In genomic region chr10:6238613-6239212, GRCh38 we compare ENCODE assay signal across 8 cellular contexts. TPM values are rescaled to one million over a fixed set of nuclear protein-coding genes. Genes with fewer than 3 reads are reported as not detected.
DNase-seq lines count a peak whose midpoint lies in the region; ATAC-seq, FAIRE-seq and TF ChIP-seq lines count a peak whose summit lies in the region.
"Not testable (repeated sequence)": the region's sequence is repeated elsewhere in the genome, so short reads cannot be mapped to it uniquely, and the experiment has no call there.

No MANE protein-coding gene starts in this region.

- not testable (repeated sequence) for H3K9ac ChIP-seq in smooth muscle cell (ENCODE audit: low read depth)

- peaks cover 52% of the 10 kb centered on the region for H4K20me1 ChIP-seq in smooth muscle cell (ENCODE audit: low read depth)

- not testable (repeated sequence) for TF ChIP-seq RAD21 in A549 (conservative IDR thresholded peaks at IDR 0.05 in 1 of 2, IDR thresholded peaks at IDR 0.05 in 1 of 2)

- peak overlapping the region; percentile 75 to 86 for H3K27ac ChIP-seq in A549
- not testable (repeated sequence) for H3K27ac ChIP-seq in HEK293 (ENCODE audit: extremely low read depth, low read depth, low read length)
- peak overlapping the region; percentile 46 to 60 for H3K27ac ChIP-seq in ascending aorta
- peak overlapping the region; percentile 43 for H3K27ac ChIP-seq in epithelial cell of prostate
- H3K27ac ChIP-seq in smooth muscle cell (ENCODE audit: low read depth): peak overlapping the region; percentile 24

- TF ChIP-seq CTCF in A549 (IDR thresholded peaks at IDR 0.05); HEK293 (tag by site-specific recombination; IDR thresholded peaks at IDR 0.05); ascending aorta (IDR thresholded peaks at IDR 0.05); nephron (IDR thresholded peaks at IDR 0.05; ENCODE audit: unreplicated experiment in 3 of 3); smooth muscle cell (IDR thresholded peaks at IDR 0.05; ENCODE audit: borderline replicate concordance, insufficient read depth, poor library complexity, severe bottlenecking): not testable (repeated sequence)

- peak overlapping the region; percentile 47 for H3K4me2 ChIP-seq in A549
- not testable (repeated sequence) for H3K4me2 ChIP-seq in smooth muscle cell

- ATAC-seq in A549; T-cell (replicated peaks in 1 of 4): not testable (repeated sequence)

- not testable (repeated sequence) for TF ChIP-seq EP300 in A549 (IDR thresholded peaks at IDR 0.05)

- CTCF ChIA-PET in A549 (lab: Yijun Ruan, JAX) (interaction anchor here (0.7 to 3.6 kb wide), 5 partner anchors 31 to 167 kb away, joined by 3 to 18 read pairs (median 5); partner anchors contain the start of gene PFKFB3), HEK293 (lab: Yijun Ruan, JAX) (interaction anchor here (1.2 kb wide), 1 partner anchor 36 kb away, joined by 6 read pairs; the partner anchor contains the start of gene PFKFB3)
- CTCF ChIA-PET in T-cell (lab: Charles Lee): not testable (repeated sequence)

- H3K27ac Mint-ChIP-seq in T-cell (peak overlapping the region; percentile 35 to 80), nephron (peak overlapping the region in 2 of 3 experiments; percentile 55 to 76)

- H3K36me3 Mint-ChIP-seq in T-cell: peaks cover 44% of the 10 kb centered on the region
- H3K36me3 Mint-ChIP-seq in nephron (ENCODE audit: low read depth): peaks cover 39% of the 10 kb centered on the region

- not testable (repeated sequence) for H3K79me2 ChIP-seq in smooth muscle cell (ENCODE audit: low read depth)

- peaks cover 53% of the 10 kb centered on the region for H3F3A ChIP-seq in smooth muscle cell (ENCODE audit: low read depth)

- H2AFZ ChIP-seq in smooth muscle cell (ENCODE audit: low read depth): not testable (repeated sequence)

- H3K36me3 ChIP-seq in HEK293 (ENCODE audit: control insufficient read depth in 2 of 2, insufficient read depth in 1 of 2, low read length in 2 of 2) (peaks cover 0 to 10% of the 10 kb centered on the region in 2 experiments; a peak in 1 of 3 replicates), ascending aorta (peaks cover 20 to 41% of the 10 kb centered on the region in 2 donors)
- not testable (repeated sequence) for H3K36me3 ChIP-seq in smooth muscle cell (ENCODE audit: low read depth)

- H3K4me1 Mint-ChIP-seq in T-cell (peaks cover 10 to 25% (median 25%) of the 10 kb centered on the region in 3 donors), nephron (peaks cover 11% of the 10 kb centered on the region)

- intact Hi-C loops in ascending aorta (cut with DNase I): not testable (repeated sequence)

- WGBS in A549 (ENCODE audit: missing lambda C conversion rate): 20% methylated on average over 6 of the region's 6 CpGs
- WGBS in smooth muscle cell (ENCODE audit: low lambda C conversion rate): 75% methylated on average over 6 of the region's 6 CpGs

- not testable (repeated sequence) for FAIRE-seq in A549 (lab: Jason Lieb, UNC)

- not testable (repeated sequence) for TF ChIP-seq POLR2A in A549 (IDR thresholded peaks at IDR 0.05; ENCODE audit: low read length)

- not testable (repeated sequence) for H3K9me3 ChIP-seq in A549; HEK293 (ENCODE audit: control insufficient read depth, insufficient read depth, low read depth, low read length); ascending aorta; smooth muscle cell (replicated peaks; ENCODE audit: low read depth)

- POLR2A ChIA-PET in A549 (lab: Yijun Ruan, JAX): interaction anchor here (1.0 to 2.2 kb wide), 3 partner anchors 36 to 163 kb away, joined by 5 to 9 read pairs (median 6); partner anchors contain the start of gene PFKFB3
- POLR2A ChIA-PET in HEK293 (lab: Yijun Ruan, JAX): interaction anchor here (0.7 to 1.1 kb wide), 2 partner anchors 36 to 149 kb away, joined by 3 to 5 read pairs; partner anchors contain the start of gene PFKFB3
- POLR2A ChIA-PET in T-cell (lab: Charles Lee): interaction anchor here in 1 of 2 donors (0.7 kb wide), 1 partner anchor 27 kb away, joined by 3 read pairs; no protein-coding TSS in a partner anchor

- not testable (repeated sequence) for H3K4me3 Mint-ChIP-seq in T-cell, nephron

- H3K27me3 ChIP-seq in ascending aorta; smooth muscle cell (ENCODE audit: low read depth): not testable (repeated sequence)

- DNase-seq in A549 (ENCODE audit: low read depth in 1 of 2, low spot score in 1 of 2); T-cell; ascending aorta (ENCODE audit: low spot score in 2 of 2); epithelial cell of prostate (ENCODE audit: low read depth, low spot score); smooth muscle cell (lab: John Stamatoyannopoulos, UW; ENCODE audit: unreplicated experiment): not testable (repeated sequence)
- DNase-seq in activated T-cell treated with anti-CD3 and anti-CD28 coated beads, Interleukin-2, amount 50 U/mL, for 1 hour: peak; percentile 8

- not testable (repeated sequence) for H3K27me3 Mint-ChIP-seq in T-cell; nephron (ENCODE audit: low read depth)

- H3K9me3 Mint-ChIP-seq in T-cell, nephron: not testable (repeated sequence)

- peaks cover 68% of the 10 kb centered on the region for H3K4me1 ChIP-seq in A549
- H3K4me1 ChIP-seq in HEK293 (ENCODE audit: control insufficient read depth, insufficient read depth, low read length); ascending aorta; smooth muscle cell (ENCODE audit: low read depth): not testable (repeated sequence)

- not testable (repeated sequence) for H3K4me3 ChIP-seq in A549; HEK293 (ENCODE audit: low read depth, low read length); ascending aorta; smooth muscle cell

TF ChIP-seq in A549, 52 proteins besides CTCF, POLR2A, EP300 and RAD21 (continues in another document):
- TF ChIP-seq, protein P1, sequence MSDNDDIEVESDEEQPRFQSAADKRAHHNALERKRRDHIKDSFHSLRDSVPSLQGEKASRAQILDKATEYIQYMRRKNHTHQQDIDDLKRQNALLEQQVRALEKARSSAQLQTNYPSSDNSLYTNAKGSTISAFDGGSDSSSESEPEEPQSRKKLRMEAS (IDR thresholded peaks at IDR 0.05): peak; percentile 44; the same call in 1 of the 2 replicates
- peak; percentile 34; the same call in 1 of the 2 replicates for TF ChIP-seq HDAC2 (IDR thresholded peaks at IDR 0.05)

TF ChIP-seq in HEK293, 187 proteins besides CTCF, POLR2A, EP300 and RAD21:
- TF ChIP-seq, protein P2, sequence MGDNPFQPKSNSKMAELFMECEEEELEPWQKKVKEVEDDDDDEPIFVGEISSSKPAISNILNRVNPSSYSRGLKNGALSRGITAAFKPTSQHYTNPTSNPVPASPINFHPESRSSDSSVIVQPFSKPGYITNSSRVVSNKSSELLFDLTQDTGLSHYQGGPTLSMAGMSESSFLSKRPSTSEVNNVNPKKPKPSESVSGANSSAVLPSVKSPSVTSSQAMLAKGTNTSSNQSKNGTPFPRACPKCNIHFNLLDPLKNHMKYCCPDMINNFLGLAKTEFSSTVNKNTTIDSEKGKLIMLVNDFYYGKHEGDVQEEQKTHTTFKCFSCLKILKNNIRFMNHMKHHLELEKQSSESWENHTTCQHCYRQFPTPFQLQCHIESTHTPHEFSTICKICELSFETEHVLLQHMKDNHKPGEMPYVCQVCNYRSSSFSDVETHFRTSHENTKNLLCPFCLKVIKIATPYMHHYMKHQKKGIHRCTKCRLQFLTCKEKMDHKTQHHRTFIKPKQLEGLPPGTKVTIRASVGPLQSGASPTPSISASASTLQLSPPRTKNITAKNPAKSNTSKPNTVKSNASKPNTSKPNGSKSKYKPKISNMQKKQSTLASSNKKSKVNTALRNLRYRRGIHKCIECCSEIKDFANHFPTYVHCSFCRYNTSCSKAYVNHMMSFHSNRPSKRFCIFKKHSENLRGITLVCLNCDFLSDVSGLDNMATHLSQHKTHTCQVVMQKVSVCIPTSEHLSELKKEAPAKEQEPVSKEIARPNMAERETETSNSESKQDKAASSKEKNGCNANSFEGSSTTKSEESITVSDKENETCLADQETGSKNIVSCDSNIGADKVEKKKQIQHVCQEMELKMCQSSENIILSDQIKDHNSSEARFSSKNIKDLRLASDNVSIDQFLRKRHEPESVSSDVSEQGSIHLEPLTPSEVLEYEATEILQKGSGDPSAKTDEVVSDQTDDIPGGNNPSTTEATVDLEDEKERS (tag by site-specific recombination; IDR thresholded peaks at IDR 0.05): peak; percentile 42; the same call in 1 of the 2 replicates
- peak; percentile 100 for TF ChIP-seq ZNF146 (tag by site-specific recombination; IDR thresholded peaks at IDR 0.05)
- TF ChIP-seq, protein P3, sequence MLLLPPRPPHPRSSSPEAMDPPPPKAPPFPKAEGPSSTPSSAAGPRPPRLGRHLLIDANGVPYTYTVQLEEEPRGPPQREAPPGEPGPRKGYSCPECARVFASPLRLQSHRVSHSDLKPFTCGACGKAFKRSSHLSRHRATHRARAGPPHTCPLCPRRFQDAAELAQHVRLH (tag by site-specific recombination; IDR thresholded peaks at IDR 0.05): peak; percentile 76

RNA-seq across cellular contexts. Expression of gene PFKFB3, which starts 36.0 kb away (rescaled TPM):
- polyA plus RNA-seq in A549 (2011; rRNA removed) (139 and 151 TPM in 2 replicates), A549 (2017; fragmentation: RNase III; extraction: RNeasy Plus Mini Kit Qiagen cat#74134 plus additional on column Dnase treatment) (200 to 232 TPM (median 220 TPM) in 3 replicates), smooth muscle cell (68.3 and 73.4 TPM in 2 replicates)
- 236 and 256 TPM in 2 replicates for polyA plus RNA-seq in A549 (2012; cell fraction: cytosol; rRNA removed)
- polyA plus RNA-seq in A549 (2012; cell fraction: nucleus; rRNA removed): 551 and 642 TPM in 2 replicates
- polyA minus RNA-seq in A549 (2011; rRNA and poly(A)+ RNA removed): 127 and 177 TPM in 2 replicates
- total RNA-seq in T-cell (10 to 100 TPM; 48.7 to 99.2 (median 93.9) TPM), ascending aorta (68.0 TPM), smooth muscle cell (45.7 and 61.3 TPM in 2 replicates)
